In the genomic region with DNA sequence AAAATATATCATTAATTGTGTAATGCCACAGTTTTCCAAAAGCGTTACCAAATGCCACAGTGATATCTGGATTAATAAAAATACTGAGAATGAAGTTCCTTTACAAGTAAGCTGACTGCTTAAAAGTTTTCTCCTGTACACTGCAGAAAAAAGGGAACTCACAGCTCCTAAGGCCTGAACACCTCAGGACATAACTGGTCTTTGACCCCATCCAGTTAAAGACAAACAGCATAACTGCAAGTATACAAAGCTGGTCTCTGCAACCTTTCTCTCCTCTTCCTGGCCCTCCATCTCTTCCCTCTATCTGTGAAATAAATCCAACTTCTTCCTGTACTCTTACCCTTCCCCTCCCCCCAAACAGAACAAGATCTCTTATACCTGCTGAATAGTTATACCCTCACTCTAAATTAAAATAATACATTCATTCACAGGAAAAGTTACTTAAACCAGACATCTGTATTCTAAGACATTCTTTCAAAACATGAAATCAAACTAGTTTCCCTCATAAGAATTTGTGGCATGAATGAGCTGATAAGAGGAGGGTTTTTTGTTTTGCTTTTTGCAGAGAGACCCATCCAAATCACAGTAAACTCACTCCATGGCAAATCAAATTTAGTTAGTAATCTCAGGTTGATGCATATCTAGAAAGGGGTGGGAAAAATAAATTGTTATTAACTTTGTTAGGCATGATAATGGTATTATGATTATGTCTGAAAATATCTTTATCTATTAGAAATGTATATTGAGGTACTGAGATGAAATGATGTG, we compare ENCODE assay signal across 13 cellular contexts. TPM values are rescaled to one million over a fixed set of nuclear protein-coding genes. Genes with fewer than 3 reads are reported as not detected.
DNase-seq lines count a peak whose midpoint lies in the region; ATAC-seq and TF ChIP-seq lines count a peak whose summit lies in the region.
"Had no signal": no experiment of that assay in that cellular context is flagged by ENCODE, and none has a peak within 500 bp of the region (broad histone marks: within the 10 kb centered on the region; RNA-seq: fewer than 3 reads in every experiment).

No MANE protein-coding gene starts in this region.

- DNase-seq in A673 (ENCODE audit: low spot score) (no peak), GM12864 (ENCODE audit: low read depth) (no peak), endodermal cell (no peak), NCI-H2196 (lab: John Stamatoyannopoulos, UW; ENCODE audit: unreplicated experiment) (no peak)
- no peak for DNase-seq in activated CD8-positive, alpha-beta T cell treated with anti-CD3 and anti-CD28 coated beads, Interleukin-2, amount 10 ng/mL, durations not matched to agents 7 days and 5 days
- DNase-seq in effector memory CD4-positive, alpha-beta T cell, result no peak
- DNase-seq: dermis blood vessel endothelial cell, foreskin fibroblast, GM23248, NCI-H2081, NCI-H748 treated with DMSO at 0.1 percent for 48 hours had no signal

- H3K4me1 Mint-ChIP-seq in activated CD8-positive, alpha-beta T cell treated with anti-CD3 and anti-CD28 coated beads, Interleukin-2, amount 10 ng/mL, durations not matched to agents 7 days and 5 days (ENCODE audit: low read depth), result peaks cover 51% of the 10 kb centered on the region
- H3K4me1 Mint-ChIP-seq in endodermal cell, result peaks cover 7% of the 10 kb centered on the region

- TSS peak; percentile 8 for BruUV-seq in A673 (replicated peaks; lab: Mats Ljungman, UMichigan)

- H3K27me3 ChIP-seq in A673 (replicated peaks; ENCODE audit: insufficient read depth, low read depth, low read length, poor library complexity), result no peaks in the 10 kb centered on the region
- no peaks in the 10 kb centered on the region for H3K27me3 ChIP-seq in mucosa of rectum (ENCODE audit: control insufficient read depth in 2 of 2, insufficient read depth in 2 of 2, low read length in 2 of 2)
- H3K27me3 ChIP-seq in effector memory CD4-positive, alpha-beta T cell (replicated peaks; ENCODE audit: control insufficient read depth, insufficient read depth, low read length, poor library complexity, severe bottlenecking), result no peaks in the 10 kb centered on the region
- no peaks in the 10 kb centered on the region for H3K27me3 ChIP-seq in endodermal cell (ENCODE audit: control insufficient read depth, insufficient read depth, low read length, poor library complexity, severe bottlenecking)

- ATAC-seq in activated CD8-positive, alpha-beta T cell treated with anti-CD3 and anti-CD28 coated beads, Interleukin-2, amount 10 ng/mL, durations not matched to agents 7 days and 5 days, result no peak
- ATAC-seq in GM19351 (IDR thresholded peaks at IDR 0.05; ENCODE audit: unreplicated experiment), result no peak

- H3K9me3 Mint-ChIP-seq in activated CD8-positive, alpha-beta T cell treated with anti-CD3 and anti-CD28 coated beads, Interleukin-2, amount 10 ng/mL, durations not matched to agents 7 days and 5 days (ENCODE audit: insufficient read depth), result no peaks in the 10 kb centered on the region
- H3K9me3 Mint-ChIP-seq in endodermal cell, result no peaks in the 10 kb centered on the region

- POLR2A ChIA-PET in A673 (lab: Charles Lee; ENCODE audit: low non-redundant PET), result no interaction called here
- POLR2A ChIA-PET in activated CD8-positive, alpha-beta T cell treated with anti-CD3 and anti-CD28 coated beads, Interleukin-2, amount 10 ng/mL, durations not matched to agents 7 days and 5 days (lab: Charles Lee), result interaction anchor here (0.6 to 1.8 kb wide), 2 partner anchors 22 to 36 kb away, joined by 3 to 4 read pairs; no protein-coding TSS in a partner anchor

- no peak overlapping the region for H3K4me3 ChIP-seq in A673 (ENCODE audit: low read depth, low read length, poor library complexity, severe bottlenecking)
- peak overlapping the region; percentile 23; the same call in 1 of the 2 replicates for H3K4me3 ChIP-seq in GM12864 (ENCODE audit: low read depth, low read length)
- H3K4me3 ChIP-seq in mucosa of rectum (ENCODE audit: low read length in 2 of 2), result no peak overlapping the region
- H3K4me3 ChIP-seq in effector memory CD4-positive, alpha-beta T cell (ENCODE audit: insufficient read depth, low read depth, low read length, poor library complexity, severe bottlenecking), result no peak overlapping the region
- H3K4me3 ChIP-seq in endodermal cell (ENCODE audit: low read length), result no peak overlapping the region
- H3K4me3 ChIP-seq: GM23248 had no signal

- 86 to 89% methylated on average over 1 of the region's 1 CpG for WGBS in endodermal cell (ENCODE audit: insufficient coverage in 1 of 2, insufficient read length in 1 of 2), 2 experiments

- TF ChIP-seq CTCF in A673 (conservative IDR thresholded peaks at IDR 0.05; ENCODE audit: low read depth, low read length) (no peak), GM12864 (IDR thresholded peaks at IDR 0.05; ENCODE audit: low read depth, low read length, missing control alignments) (no peak), endodermal cell (conservative IDR thresholded peaks at IDR 0.05) (no peak)

- no peaks in the 10 kb centered on the region for H3K27me3 Mint-ChIP-seq in activated CD8-positive, alpha-beta T cell treated with anti-CD3 and anti-CD28 coated beads, Interleukin-2, amount 10 ng/mL, durations not matched to agents 7 days and 5 days (ENCODE audit: low read depth)
- peaks cover 8% of the 10 kb centered on the region for H3K27me3 Mint-ChIP-seq in endodermal cell (ENCODE audit: insufficient read depth)

- H3K27ac ChIP-seq in A673 (ENCODE audit: low read depth, low read length, poor library complexity, severe bottlenecking) (no peak overlapping the region), mucosa of rectum (ENCODE audit: low read depth in 2 of 2, low read length in 2 of 2) (peak overlapping the region; percentile 5 to 34), endodermal cell (ENCODE audit: low read depth, low read length) (no peak overlapping the region)
- H3K27ac ChIP-seq in effector memory CD4-positive, alpha-beta T cell (ENCODE audit: insufficient read depth, low read length, poor library complexity, severe bottlenecking), result no peak overlapping the region

- peak overlapping the region; percentile 10 for H3K4me3 Mint-ChIP-seq in activated CD8-positive, alpha-beta T cell treated with anti-CD3 and anti-CD28 coated beads, Interleukin-2, amount 10 ng/mL, durations not matched to agents 7 days and 5 days
- no peak overlapping the region for H3K4me3 Mint-ChIP-seq in endodermal cell

- intact Hi-C loops in A673 (cut with micrococcal nuclease; ENCODE audit: unreplicated experiment), result no loop called here

- CTCF ChIA-PET in A673 (lab: Charles Lee), result interaction anchor here (0.6 kb wide), 1 partner anchor 1990 kb away, joined by 3 read pairs; no protein-coding TSS in a partner anchor
- CTCF ChIA-PET in activated CD8-positive, alpha-beta T cell treated with anti-CD3 and anti-CD28 coated beads, Interleukin-2, amount 10 ng/mL, durations not matched to agents 7 days and 5 days (lab: Charles Lee), result interaction anchor here (1.0 to 21.8 kb wide), 11 partner anchors 9 to 126 kb away, joined by 3 to 623 read pairs (median 4); a partner anchor contains a TSS

- H3K4me1 ChIP-seq in A673 (ENCODE audit: insufficient read depth, low read length, poor library complexity, severe bottlenecking) (peaks cover 21% of the 10 kb centered on the region), mucosa of rectum (ENCODE audit: control insufficient read depth in 2 of 2, insufficient read depth in 2 of 2, low read length in 2 of 2) (peaks cover 13 to 28% of the 10 kb centered on the region in 2 donors), endodermal cell (ENCODE audit: control insufficient read depth, insufficient read depth, low read length) (no peaks in the 10 kb centered on the region)
- H3K4me1 ChIP-seq in effector memory CD4-positive, alpha-beta T cell (ENCODE audit: control insufficient read depth, insufficient read depth, low read length, poor library complexity, severe bottlenecking), result peaks cover 21% of the 10 kb centered on the region

- peak overlapping the region; percentile 13 for H3K27ac Mint-ChIP-seq in activated CD8-positive, alpha-beta T cell treated with anti-CD3 and anti-CD28 coated beads, Interleukin-2, amount 10 ng/mL, durations not matched to agents 7 days and 5 days
- H3K27ac Mint-ChIP-seq in endodermal cell, result no peak overlapping the region

- H3K36me3 Mint-ChIP-seq in activated CD8-positive, alpha-beta T cell treated with anti-CD3 and anti-CD28 coated beads, Interleukin-2, amount 10 ng/mL, durations not matched to agents 7 days and 5 days (ENCODE audit: low read depth), result peaks cover 14% of the 10 kb centered on the region
- no peaks in the 10 kb centered on the region for H3K36me3 Mint-ChIP-seq in endodermal cell (ENCODE audit: low read depth)

- H3K36me3 ChIP-seq in A673 (ENCODE audit: insufficient read depth, low read length, poor library complexity, severe bottlenecking) (no peaks in the 10 kb centered on the region), mucosa of rectum (ENCODE audit: control insufficient read depth in 2 of 2, insufficient read depth in 2 of 2, low read length in 2 of 2) (no peaks in the 10 kb centered on the region), endodermal cell (ENCODE audit: control insufficient read depth, insufficient read depth, low read length) (no peaks in the 10 kb centered on the region)
- H3K36me3 ChIP-seq in effector memory CD4-positive, alpha-beta T cell (ENCODE audit: control insufficient read depth, insufficient read depth, low read length), result no peaks in the 10 kb centered on the region

- peak overlapping the region in 1 of 2 donors; percentile 12 for H3K9ac ChIP-seq in mucosa of rectum (ENCODE audit: low read depth in 1 of 2, low read length in 2 of 2)
- no peak overlapping the region for H3K9ac ChIP-seq in endodermal cell (ENCODE audit: extremely low read depth, low read length, poor library complexity, severe bottlenecking)

- H3K9me3 ChIP-seq in A673 (ENCODE audit: low read depth, low read length, poor library complexity, severe bottlenecking) (no peaks in the 10 kb centered on the region), mucosa of rectum (ENCODE audit: control insufficient read depth in 2 of 2, low read length in 2 of 2) (no peaks in the 10 kb centered on the region), endodermal cell (ENCODE audit: control insufficient read depth, low read length) (no peaks in the 10 kb centered on the region)
- no peaks in the 10 kb centered on the region for H3K9me3 ChIP-seq in effector memory CD4-positive, alpha-beta T cell (ENCODE audit: control insufficient read depth, low read length)

RNA-seq across cellular contexts. Expression of a gene that starts 2.9 kb away (rescaled TPM):
- total RNA-seq in A673 (2021) (10.3 and 10.9 TPM in 2 replicates), endodermal cell (1 to 10 TPM; 4.0 to 6.6 TPM)
- total RNA-seq in activated CD8-positive, alpha-beta T cell treated with anti-CD3 and anti-CD28 coated beads, Interleukin-2, amount 10 ng/mL, durations not matched to agents 7 days and 5 days, result 10 to 100 TPM; 13.1 to 14.4 TPM
- 5.1 TPM for polyA plus RNA-seq in endodermal cell (2013, experiment 1 of 2)
- 4.2 TPM for polyA plus RNA-seq in endodermal cell (2013, experiment 2 of 2)

Comparison
In these comparisons a context has a peak if more than half of its experiments do, and no peak if none do; other contexts are left out.
1. H3K27ac ChIP-seq: peak in mucosa of rectum (2 of 2); none in A673 (single experiment), effector memory CD4-positive, alpha-beta T cell (single experiment) and endodermal cell (single experiment).